8 cellular contexts compared by ENCODE assay signal in genomic region chr7:92528188-92528957, GRCh38.
DNase-seq lines count a peak whose midpoint lies in the region; ATAC-seq lines count a peak whose summit lies in the region.

Gene PEX1, minus strand, starts transcription at chr7:92528520. Its CDS starts 85 bp downstream, at chr7:92528435.
Gene RBM48, plus strand, starts transcription at chr7:92528795. Its CDS starts 19 bp downstream, at chr7:92528814.

- H3K4me2 ChIP-seq in BLaER1 treated with 17β-estradiol and CSF1 and Interleukin-3, amounts not matched to agents 10 nM and 100 nM = peak within 1 kb of the TSS; percentile 73 to 94 (median 87)

- peak; percentile 95 for ATAC-seq in HG03460 (IDR thresholded peaks at IDR 0.05; ENCODE audit: unreplicated experiment)

- DNase-seq in GM19240 (ENCODE audit: insufficient read length, low spot score) = peak; percentile 78
- DNase-seq in NCI-H524 treated with DMSO at 0.1 percent for 48 hours (lab: John Stamatoyannopoulos, UW) = peak; percentile 97
- peak; percentile 93 to 94 for DNase-seq in activated CD4-positive, alpha-beta T cell treated with anti-CD3 and anti-CD28 coated beads for 4 hours
- peak; percentile 99 for DNase-seq in kidney glomerular epithelial cell (lab: John Stamatoyannopoulos, UW)
- peak; percentile 87 to 88 for DNase-seq in stimulated activated CD4-positive, alpha-beta T cell treated with anti-CD3 and anti-CD28 coated beads, Interleukin-1b, Interleukin-23, amount 100 ng/mL, for 1 hour (ENCODE audit: low read depth in 2 of 2)

- H3K9me3 ChIP-seq in BLaER1 treated with 17β-estradiol and CSF1 and Interleukin-3, amounts not matched to agents 10 nM and 100 nM (replicated peaks in 1 of 11) = no peaks in the 10 kb centered on the region

- peak within 1 kb of the TSS; percentile 87 to 99 (median 96) for H3K4me3 ChIP-seq in BLaER1 treated with 17β-estradiol and CSF1 and Interleukin-3, amounts not matched to agents 10 nM and 100 nM

- H4K20me1 ChIP-seq in BLaER1 treated with 17β-estradiol and CSF1 and Interleukin-3, amounts not matched to agents 10 nM and 100 nM = 0 out of 22 replicates have a peak, but pooled peaks cover 0 to 5% (median 0%) of the 10 kb centered on the region in 11 experiments

- H3K27ac ChIP-seq in BLaER1 treated with 17β-estradiol and CSF1 and Interleukin-3, amounts not matched to agents 10 nM and 100 nM = peak within 1 kb of the TSS; percentile 82 to 93 (median 90)
- peak within 1 kb of the TSS; percentile 93 for H3K27ac ChIP-seq in cingulate gyrus (ENCODE audit: low read depth, low read length)

- H3K36me3 ChIP-seq in BLaER1 treated with 17β-estradiol and CSF1 and Interleukin-3, amounts not matched to agents 10 nM and 100 nM = peaks cover 30 to 39% (median 38%) of the 10 kb centered on the region in 11 experiments

- peak within 1 kb of the TSS; percentile 86 to 93 (median 90) for H3K9ac ChIP-seq in BLaER1 treated with 17β-estradiol and CSF1 and Interleukin-3, amounts not matched to agents 10 nM and 100 nM

- H3K27me3 ChIP-seq in BLaER1 treated with 17β-estradiol and CSF1 and Interleukin-3, amounts not matched to agents 10 nM and 100 nM = no peaks in the 10 kb centered on the region

- peaks cover 16 to 29% (median 20%) of the 10 kb centered on the region in 10 experiments for H3K4me1 ChIP-seq in BLaER1 treated with 17β-estradiol and CSF1 and Interleukin-3, amounts not matched to agents 10 nM and 100 nM

Comparison
In these comparisons a context has a peak if more than half of its experiments do, and no peak if none do; other contexts are left out.
1. Peak in every context shown above with its lines: DNase-seq, ATAC-seq, H3K4me3 ChIP-seq and H3K27ac ChIP-seq.